ENCODE assay signal across 24 cellular contexts in the genomic region with DNA sequence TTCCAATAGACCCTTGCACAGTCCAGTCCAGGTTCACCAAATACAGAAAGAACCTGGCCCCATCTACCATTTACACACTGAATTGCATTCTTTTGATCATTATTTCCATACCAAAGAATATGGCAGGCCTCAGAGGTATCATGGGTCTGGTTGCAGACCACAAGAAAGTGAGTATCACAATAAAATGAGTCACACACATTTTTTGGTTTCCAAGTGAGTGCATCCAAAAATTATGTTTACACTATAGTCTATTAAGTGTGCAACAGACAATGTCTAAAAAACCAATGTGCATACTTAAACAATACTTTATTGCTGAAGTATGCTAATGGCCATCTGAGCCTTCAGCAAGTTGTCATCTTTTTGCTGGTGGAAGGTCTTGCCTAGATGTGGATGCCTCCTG.
"Had no signal": no experiment of that assay in that cellular context is flagged by ENCODE, and none has a peak within 500 bp of the region (broad histone marks: within the 10 kb centered on the region; RNA-seq: fewer than 3 reads in every experiment).

No MANE protein-coding gene starts in this region.

- H3K4me1 Mint-ChIP-seq: activated B cell treated with CpG ODN at 0.5 μM for 24 hours; endodermal cell; naive thymus-derived CD8-positive, alpha-beta T cell; stimulated activated naive B cell treated with anti-CD40 and anti-IgM and Interleukin-4, amounts not matched to agents 10 μg/mL and 1 μg/mL and 100 μg/mL, for 72 hours had no signal

- H3K9me3 ChIP-seq: colonic mucosa, lower lobe of right lung, pancreas, thyroid gland had no signal

- H3K4me3 Mint-ChIP-seq: activated B cell treated with CpG ODN at 0.5 μM for 24 hours; activated CD4-positive, alpha-beta T cell treated with anti-CD3 and anti-CD28 coated beads, Interleukin-2, amount 10 ng/mL, durations not matched to agents 24 days and 14 days; activated T-cell treated with anti-CD3 and anti-CD28 coated beads, Interleukin-2, amount 50 U/mL, for 4 hours; endodermal cell; naive thymus-derived CD8-positive, alpha-beta T cell; stimulated activated naive B cell treated with anti-CD40 and anti-IgM and Interleukin-4, amounts not matched to agents 10 μg/mL and 1 μg/mL and 100 μg/mL, for 72 hours; T-helper 2 cell treated with Interferon-gamma antibody and Interleukin-4, amounts not matched to agents 5 μg/mL and 100 μg/mL, for 36 hours had no signal

- H3K4me1 ChIP-seq: colonic mucosa, gastrocnemius medialis, lower lobe of right lung, pancreas, thyroid gland had no signal

- H3K27me3 Mint-ChIP-seq: activated B cell treated with CpG ODN at 0.5 μM for 24 hours; activated CD4-positive, alpha-beta T cell treated with anti-CD3 and anti-CD28 coated beads, Interleukin-2, amount 10 ng/mL, durations not matched to agents 24 days and 14 days; naive thymus-derived CD8-positive, alpha-beta T cell; stimulated activated naive B cell treated with anti-CD40 and anti-IgM and Interleukin-4, amounts not matched to agents 10 μg/mL and 1 μg/mL and 100 μg/mL, for 72 hours had no signal

- H3K36me3 ChIP-seq: brain microvascular endothelial cell, colonic mucosa had no signal

- H3K27ac ChIP-seq: brain microvascular endothelial cell, colonic mucosa, epithelial cell of prostate, gastrocnemius medialis, lower lobe of right lung, pancreas, thyroid gland had no signal

- ATAC-seq: activated T-cell treated with anti-CD3 and anti-CD28 coated beads, Interleukin-2, amount 50 U/mL, for 4 hours; gastrocnemius medialis; lower lobe of right lung; naive thymus-derived CD8-positive, alpha-beta T cell; pancreas; sciatic nerve; stimulated activated naive B cell treated with anti-CD40 and anti-IgM and Interleukin-4, amounts not matched to agents 10 μg/mL and 1 μg/mL and 100 μg/mL, for 72 hours had no signal

- H3K27ac Mint-ChIP-seq: activated B cell treated with CpG ODN at 0.5 μM for 24 hours; activated CD4-positive, alpha-beta T cell treated with anti-CD3 and anti-CD28 coated beads, Interleukin-2, amount 10 ng/mL, durations not matched to agents 24 days and 14 days; activated naive CD4-positive, alpha-beta T cell treated with anti-CD3 and anti-CD28 coated beads, Interleukin-2, amount 50 U/mL, for 72 hours; endodermal cell; naive thymus-derived CD8-positive, alpha-beta T cell; stimulated activated naive B cell treated with anti-CD40 and anti-IgM and Interleukin-4, amounts not matched to agents 10 μg/mL and 1 μg/mL and 100 μg/mL, for 72 hours; T-helper 2 cell treated with Interferon-gamma antibody and Interleukin-4, amounts not matched to agents 5 μg/mL and 100 μg/mL, for 36 hours had no signal

- H3K27me3 ChIP-seq: brain microvascular endothelial cell, colonic mucosa, gastrocnemius medialis, pancreas, thyroid gland had no signal

- DNase-seq: activated B cell treated with CpG ODN at 0.5 μM for 24 hours; activated CD4-positive, alpha-beta T cell treated with anti-CD3 and anti-CD28 coated beads, Interleukin-2, amount 10 ng/mL, durations not matched to agents 24 days and 14 days; activated CD8-positive, alpha-beta memory T cell treated with anti-CD3 and anti-CD28 coated beads, Interleukin-2, amount 50 U/mL, for 4 hours; activated gamma-delta T cell; activated T-cell treated with anti-CD3 and anti-CD28 coated beads, Interleukin-2, amount 50 U/mL, for 4 hours; amniotic stem cell; brain microvascular endothelial cell; central memory CD4-positive, alpha-beta T cell; colonic mucosa; endodermal cell; gastrocnemius medialis; head of caudate nucleus; lower lobe of right lung; naive thymus-derived CD8-positive, alpha-beta T cell; pancreas; stimulated activated CD4-positive, alpha-beta T cell treated with anti-CD3 and anti-CD28 coated beads, Interleukin-4, amount 100 ng/mL, for 4 hours; stimulated activated naive B cell treated with anti-CD40 and anti-IgM and Interleukin-4, amounts not matched to agents 10 μg/mL and 1 μg/mL and 100 μg/mL, for 72 hours; SW 1271; thyroid gland had no signal

- H3K9me3 Mint-ChIP-seq: activated B cell treated with CpG ODN at 0.5 μM for 24 hours; activated CD4-positive, alpha-beta T cell treated with anti-CD3 and anti-CD28 coated beads, Interleukin-2, amount 10 ng/mL, durations not matched to agents 24 days and 14 days; endodermal cell; T-helper 2 cell treated with Interferon-gamma antibody and Interleukin-4, amounts not matched to agents 5 μg/mL and 100 μg/mL, for 36 hours had no signal

- H3K4me3 ChIP-seq: colonic mucosa, gastrocnemius medialis, lower lobe of right lung, pancreas, smooth muscle cell, thyroid gland had no signal
